ENCODE assay signal across 22 cellular contexts in genomic region chr4:131441004-131441688, GRCh38.
"Had no signal": no experiment of that assay in that cellular context is flagged by ENCODE, and none has a peak within 500 bp of the region (broad histone marks: within the 10 kb centered on the region; RNA-seq: fewer than 3 reads in every experiment).

No MANE protein-coding gene starts in this region.

- DNase-seq: activated B cell treated with CpG ODN at 0.5 μM for 24 hours; activated CD4-positive, alpha-beta T cell treated with anti-CD3 and anti-CD28 coated beads for 1 hour; activated CD4-positive, alpha-beta T cell treated with anti-CD3 and anti-CD28 coated beads, Interleukin-2, amount 10 ng/mL, durations not matched to agents 24 days and 14 days; activated CD4-positive, alpha-beta T cell treated with anti-CD3 and anti-CD28 coated beads, Interleukin-2, amount 50 U/mL, for 48 hours; activated CD8-positive, alpha-beta memory T cell treated with anti-CD3 and anti-CD28 coated beads, Interleukin-2, amount 10 ng/mL, durations not matched to agents 7 days and 5 days; activated effector memory CD4-positive, alpha-beta T cell treated with Interleukin-2 at 50 U/mL for 16 hours; activated naive CD4-positive, alpha-beta T cell; activated T-cell treated with anti-CD3 and anti-CD28 coated beads, Interleukin-2, amount 50 U/mL, for 24 hours; body of pancreas; NCI-H1048; NCI-H146; NCI-H187 treated with DMSO at 0.1 percent for 48 hours; NCI-H2081 treated with DMSO at 0.1 percent for 48 hours; NCI-H446; NCI-H524; PC-9; SIG-M5; T-cell; T-helper 2 cell; T1000 had no signal

- H3K4me2 ChIP-seq: PC-9 had no signal

- H3K27ac ChIP-seq: ascending aorta, body of pancreas, PC-9 had no signal

- H3K9me3 ChIP-seq: ascending aorta, body of pancreas had no signal

- H3K4me3 ChIP-seq: ascending aorta, body of pancreas, PC-9 had no signal

- FAIRE-seq: TTC549 had no signal

- ATAC-seq: activated CD8-positive, alpha-beta memory T cell treated with anti-CD3 and anti-CD28 coated beads, Interleukin-2, amount 10 ng/mL, durations not matched to agents 7 days and 5 days; body of pancreas; T-cell had no signal

- H2AFZ ChIP-seq: PC-9 had no signal

- H3K27me3 ChIP-seq: ascending aorta, body of pancreas had no signal

- H3K4me1 ChIP-seq: ascending aorta, body of pancreas had no signal

- H3K36me3 ChIP-seq: ascending aorta had no signal
